In the genomic region with DNA sequence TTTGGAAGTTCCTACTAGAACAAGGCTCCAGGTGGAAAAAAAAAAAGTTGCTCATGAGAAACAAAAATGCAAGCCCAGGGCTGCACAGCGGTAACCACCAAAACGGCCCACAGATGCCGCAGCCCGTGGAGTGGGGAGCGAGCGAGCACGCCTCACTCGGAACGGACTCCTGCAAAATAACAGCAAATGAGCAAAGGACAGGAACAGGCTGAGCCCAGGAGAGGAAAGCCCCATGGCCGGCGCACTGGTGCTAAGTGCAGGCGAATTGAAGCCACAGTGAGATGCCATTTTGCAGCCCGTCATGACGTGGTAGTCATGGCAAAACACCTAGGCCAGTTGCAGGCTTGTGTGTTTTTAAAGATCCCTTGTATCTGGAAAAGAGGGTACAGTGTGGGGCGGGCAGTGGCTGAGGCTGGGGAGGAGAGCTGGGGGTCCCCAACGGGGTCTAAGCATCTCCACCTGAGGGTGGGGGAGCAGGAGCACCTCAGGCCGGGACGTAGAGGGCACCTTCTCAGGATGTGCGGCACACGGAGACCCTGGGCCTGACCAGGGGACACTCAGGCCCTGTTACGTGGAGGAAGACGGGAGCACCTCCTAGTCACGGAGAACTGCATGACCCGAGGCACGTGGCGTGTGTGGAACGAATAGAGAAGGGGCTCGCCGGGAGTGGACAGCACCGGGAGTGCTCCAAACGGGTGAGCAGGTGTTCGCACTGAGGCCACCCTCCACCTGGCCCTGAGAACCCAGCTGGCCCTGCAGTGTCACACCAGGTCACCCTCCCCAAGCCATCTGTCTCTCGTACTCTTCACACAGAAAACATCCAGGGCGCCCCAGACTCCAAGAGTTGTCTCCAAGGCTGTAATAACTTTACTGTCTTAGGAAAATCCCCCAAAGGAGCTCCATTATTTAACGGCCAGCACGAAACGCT, we compare ENCODE assay signal across 25 cellular contexts. TPM values are rescaled to one million over a fixed set of nuclear protein-coding genes. Genes with fewer than 3 reads are reported as not detected.
"Had no signal": no experiment of that assay in that cellular context is flagged by ENCODE, and none has a peak within 500 bp of the region (broad histone marks: within the 10 kb centered on the region; RNA-seq: fewer than 3 reads in every experiment).

No MANE protein-coding gene starts in this region.

- H3K27ac ChIP-seq: HL-60 had no signal

- ATAC-seq: T-cell had no signal

- H3K9me3 ChIP-seq: SK-N-SH had no signal

- H3K4me2 ChIP-seq: SK-N-SH had no signal

- FAIRE-seq: RCC 7860 had no signal

- DNase-seq: KBM-7, MV-4-11, NCI-H1048, NCI-H1105 treated with DMSO at 0.1 percent for 48 hours, NCI-H1417 treated with DMSO at 0.1 percent for 48 hours, NCI-H146, NCI-H1694 treated with DMSO at 0.1 percent for 48 hours, NCI-H1930, NCI-H2081, NCI-H2107, NCI-H2227 treated with DMSO at 0.1 percent for 48 hours, NCI-H524, NCI-H69, RPMI8226, SHP77, SK-N-SH, SW 1271, T-cell had no signal

- H3K9ac ChIP-seq: SK-N-SH had no signal

RNA-seq across cellular contexts. Expression of a gene that starts 10.7 kb away (rescaled TPM):
- total RNA-seq: HT-29, LHCN-M2, MCF 10A, NCI-H460, SK-MEL-5, T-cell had no signal
- polyA plus RNA-seq: SK-N-SH had no signal

RNA-seq across cellular contexts. Expression of a gene that starts 39.2 kb away (rescaled TPM):
- total RNA-seq: HT-29 had no signal

RNA-seq across cellular contexts. Expression of a gene that starts 43.4 kb away (rescaled TPM):
- total RNA-seq: HT-29, LHCN-M2, MCF 10A, NCI-H460, SK-MEL-5 had no signal
